ENCODE assay signal across 23 cellular contexts in genomic region chr9:132391446-132391845, GRCh38. TPM values are rescaled to one million over a fixed set of nuclear protein-coding genes. Genes with fewer than 3 reads are reported as not detected.
DNase-seq lines count a peak whose midpoint lies in the region; ATAC-seq, FAIRE-seq and TF ChIP-seq lines count a peak whose summit lies in the region.
"Had no signal": no experiment of that assay in that cellular context is flagged by ENCODE, and none has a peak within 500 bp of the region (broad histone marks: within the 10 kb centered on the region; RNA-seq: fewer than 3 reads in every experiment).

No MANE protein-coding gene starts in this region.

- H4K20me1 ChIP-seq in OCI-LY1 (ENCODE audit: insufficient read depth, low read length): no peaks in the 10 kb centered on the region

- no peak overlapping the region for H2AFZ ChIP-seq in OCI-LY1 (ENCODE audit: low read length)

- H3K9ac ChIP-seq in OCI-LY1 (ENCODE audit: low read length): no peak overlapping the region
- H3K9ac ChIP-seq: BLaER1 treated with 17β-estradiol and CSF1 and Interleukin-3, amounts not matched to agents 10 nM and 100 nM had no signal

- 0 out of 2 replicates have a peak overlapping the region, but pooled peaks have one; percentile 18 for H3K4me2 ChIP-seq in OCI-LY1 (ENCODE audit: low read length)
- H3K4me2 ChIP-seq: BLaER1 treated with 17β-estradiol and CSF1 and Interleukin-3, amounts not matched to agents 10 nM and 100 nM had no signal

- H3K36me3 ChIP-seq in OCI-LY1 (ENCODE audit: insufficient read depth, low read length) (peaks cover 93% of the 10 kb centered on the region), bronchial epithelial cell (ENCODE audit: control insufficient read depth, insufficient read depth, low read length) (peaks cover 19% of the 10 kb centered on the region), mucosa of descending colon (ENCODE audit: low read depth) (peaks cover 24% of the 10 kb centered on the region)

- TF ChIP-seq CTCF in OCI-LY1 (IDR thresholded peaks at IDR 0.05; ENCODE audit: low read length) (no peak), bronchial epithelial cell (IDR thresholded peaks at IDR 0.05; ENCODE audit: insufficient read depth, low read length, severe bottlenecking) (no peak), nephron progenitor cell (IDR thresholded peaks at IDR 0.05) (no peak), mucosa of descending colon (IDR thresholded peaks at IDR 0.05) (no peak)

- intact Hi-C loops in left ventricle myocardium superior (cut with micrococcal nuclease): no loop called here
- intact Hi-C loops in cardiac septum (cut with DNase I): no loop called here
- intact Hi-C loops in mucosa of descending colon (cut with DNase I, micrococcal nuclease): no loop called here

- H3K27ac Mint-ChIP-seq in nephron progenitor cell: peak overlapping the region; percentile 88
- H3K27ac Mint-ChIP-seq: B cell; CD8-positive, alpha-beta T cell had no signal

- no peaks in the 10 kb centered on the region for H3K79me2 ChIP-seq in OCI-LY1 (ENCODE audit: insufficient read depth, low read length)

- peaks cover 78% of the 10 kb centered on the region for H3K36me3 Mint-ChIP-seq in nephron progenitor cell (ENCODE audit: low read depth)

- H3K9me3 Mint-ChIP-seq in nephron progenitor cell: no peaks in the 10 kb centered on the region
- H3K9me3 Mint-ChIP-seq: CD8-positive, alpha-beta T cell; IgD-negative memory B cell had no signal

- peaks cover 32% of the 10 kb centered on the region for H3K4me1 Mint-ChIP-seq in nephron progenitor cell

- no peaks in the 10 kb centered on the region for H3F3A ChIP-seq in OCI-LY1 (ENCODE audit: insufficient read depth, low read length)

- H3K27me3 Mint-ChIP-seq in nephron progenitor cell (ENCODE audit: low read depth, poor library complexity): peaks cover 4% of the 10 kb centered on the region
- H3K27me3 Mint-ChIP-seq: B cell, IgD-negative memory B cell had no signal

- DNase-seq in left ventricle myocardium superior (no peak), cardiac septum (ENCODE audit: low spot score) (no peak), bronchial epithelial cell (ENCODE audit: low read depth) (no peak), nephron progenitor cell (no peak), mucosa of descending colon (no peak), HTR-8/SVneo (ENCODE audit: insufficient read length, low spot score) (no peak)
- DNase-seq: CD8-positive, alpha-beta T cell; DMS 273 treated with DMSO at 0.1 percent for 48 hours; DMS53; DND-41; EL had no signal

- H3K27me3 ChIP-seq in OCI-LY1 (ENCODE audit: insufficient read depth, low read length): no peaks in the 10 kb centered on the region
- H3K27me3 ChIP-seq in bronchial epithelial cell (ENCODE audit: control insufficient read depth, insufficient read depth, low read length): no peaks in the 10 kb centered on the region
- H3K27me3 ChIP-seq: BLaER1 treated with 17β-estradiol and CSF1 and Interleukin-3, amounts not matched to agents 10 nM and 100 nM had no signal

- no peaks in the 10 kb centered on the region for H3K9me3 ChIP-seq in OCI-LY1 (ENCODE audit: low read length)
- H3K9me3 ChIP-seq in mucosa of descending colon: no peaks in the 10 kb centered on the region
- H3K9me3 ChIP-seq: BLaER1 treated with 17β-estradiol and CSF1 and Interleukin-3, amounts not matched to agents 10 nM and 100 nM; HAP-1 had no signal

- H3K9me2 ChIP-seq in OCI-LY1 (ENCODE audit: low read depth, low read length): no peaks in the 10 kb centered on the region

- no peak overlapping the region for H3K4me3 Mint-ChIP-seq in nephron progenitor cell
- H3K4me3 Mint-ChIP-seq: B cell; CD8-positive, alpha-beta T cell had no signal

- H3K4me1 ChIP-seq in OCI-LY1 (ENCODE audit: insufficient read depth, low read length, severe bottlenecking) (peaks cover 18% of the 10 kb centered on the region), mucosa of descending colon (ENCODE audit: low read depth) (no peaks in the 10 kb centered on the region)
- H3K4me1 ChIP-seq: HAP-1 had no signal

- FAIRE-seq in bronchial epithelial cell (lab: Jason Lieb, UNC) (peak; percentile 13), HTR-8/SVneo (lab: Jason Lieb, UNC) (no peak)
- FAIRE-seq: GM12878, GM19239, H1 had no signal

- peak; percentile 26 for ATAC-seq in left ventricle myocardium superior
- ATAC-seq in mucosa of descending colon: no peak
- ATAC-seq: CD8-positive, alpha-beta T cell; GM12878 had no signal

- H3K27ac ChIP-seq in OCI-LY1 (ENCODE audit: low read depth, low read length, poor library complexity, severe bottlenecking): peak overlapping the region; percentile 64
- H3K27ac ChIP-seq: BLaER1 treated with 17β-estradiol and CSF1 and Interleukin-3, amounts not matched to agents 10 nM and 100 nM; HL-60 had no signal

- no peak overlapping the region for H3K4me3 ChIP-seq in OCI-LY1 (ENCODE audit: low read depth, low read length, poor library complexity, severe bottlenecking)
- H3K4me3 ChIP-seq in bronchial epithelial cell (ENCODE audit: low read depth, low read length): no peak overlapping the region
- H3K4me3 ChIP-seq in mucosa of descending colon: no peak overlapping the region
- H3K4me3 ChIP-seq: BLaER1 treated with 17β-estradiol and CSF1 and Interleukin-3, amounts not matched to agents 10 nM and 100 nM; GM12878; HAP-1 had no signal

RNA-seq across cellular contexts. Expression of gene TTF1, which starts 15.2 kb away (rescaled TPM):
- total RNA-seq in left ventricle myocardium superior: 19.8 TPM
- total RNA-seq in cardiac septum: 16.5 TPM
- 7.1 and 10.5 TPM in 2 replicates for total RNA-seq in bronchial epithelial cell
- total RNA-seq in mucosa of descending colon: 10 to 100 TPM in 1 of 3 donors, 1 to 10 TPM in 2; 9.1 to 15.1 (median 9.7) TPM

RNA-seq across cellular contexts. Expression of gene CFAP77, which starts 18.6 kb away (rescaled TPM):
- 2.4 TPM for total RNA-seq in left ventricle myocardium superior
- 1.2 TPM for total RNA-seq in cardiac septum
- total RNA-seq in bronchial epithelial cell: not detected in 2 replicates
- not detected for total RNA-seq in mucosa of descending colon
- total RNA-seq: A172; B cell; CD8-positive, alpha-beta T cell; G401; GM12878; HT1080 had no signal

RNA-seq across cellular contexts. Expression of gene SETX, which starts 36.7 kb away (rescaled TPM):
- total RNA-seq in left ventricle myocardium superior (22.3 TPM), cardiac septum (30.0 TPM), bronchial epithelial cell (72.1 and 73.9 TPM in 2 replicates), mucosa of descending colon (10 to 100 TPM; 35.4 to 54.2 (median 38.7) TPM)
